ENCODE assay signal across 16 cellular contexts in genomic region chr10:15879663-15880062, GRCh38. TPM values are rescaled to one million over a fixed set of nuclear protein-coding genes. Genes with fewer than 3 reads are reported as not detected.
DNase-seq lines count a peak whose midpoint lies in the region; ATAC-seq lines count a peak whose summit lies in the region.
"Had no signal": no experiment of that assay in that cellular context is flagged by ENCODE, and none has a peak within 500 bp of the region (broad histone marks: within the 10 kb centered on the region; RNA-seq: fewer than 3 reads in every experiment).

No MANE protein-coding gene starts in this region.

- DNase-seq in DMS 273 (lab: John Stamatoyannopoulos, UW; ENCODE audit: unreplicated experiment), result peak; percentile 15
- no peak for DNase-seq in DMS 273 treated with DMSO at 0.1 percent for 48 hours (lab: John Stamatoyannopoulos, UW)
- DNase-seq in NCI-H1930 (lab: John Stamatoyannopoulos, UW), result peak; percentile 1 to 21
- DNase-seq in OCI-M1 (lab: John Stamatoyannopoulos, UW), result peak; percentile 55
- DNase-seq in medulla oblongata (ENCODE audit: extremely low spot score), result peak; percentile 16
- no peak for DNase-seq in A172 (ENCODE audit: low spot score)
- no peak for DNase-seq in NCI-H1105 (lab: John Stamatoyannopoulos, UW)
- DNase-seq: activated B cell treated with CpG ODN at 0.5 μM for 24 hours; activated T-cell treated with anti-CD3 and anti-CD28 coated beads, Interleukin-2, amount 50 U/mL, for 24 hours; amygdala; effector CD8-positive, alpha-beta T cell; glutamatergic neuron; left colon; NCI-H2171 treated with DMSO at 0.1 percent for 48 hours; transverse colon had no signal

- ATAC-seq in HG03439 (IDR thresholded peaks at IDR 0.05; ENCODE audit: unreplicated experiment), result no peak
- ATAC-seq: left colon had no signal

RNA-seq across cellular contexts. Expression of gene MINDY3, which starts 19.4 kb away (rescaled TPM):
- 18.6 and 18.7 TPM in 2 replicates for total RNA-seq in A172 (2014; rRNA removed; shearing (Covaris generic))

Comparison
In these comparisons a context has a peak if more than half of its experiments do, and no peak if none do; other contexts are left out.
1. DNase-seq: peak in DMS 273 (single experiment), NCI-H1930 (2 of 2), OCI-M1 (single experiment) and medulla oblongata (single experiment); none in DMS 273 treated with DMSO at 0.1 percent for 48 hours (single experiment), A172 (single experiment) and NCI-H1105 (single experiment).